ENCODE assay signal across 23 cellular contexts in the genomic region with DNA sequence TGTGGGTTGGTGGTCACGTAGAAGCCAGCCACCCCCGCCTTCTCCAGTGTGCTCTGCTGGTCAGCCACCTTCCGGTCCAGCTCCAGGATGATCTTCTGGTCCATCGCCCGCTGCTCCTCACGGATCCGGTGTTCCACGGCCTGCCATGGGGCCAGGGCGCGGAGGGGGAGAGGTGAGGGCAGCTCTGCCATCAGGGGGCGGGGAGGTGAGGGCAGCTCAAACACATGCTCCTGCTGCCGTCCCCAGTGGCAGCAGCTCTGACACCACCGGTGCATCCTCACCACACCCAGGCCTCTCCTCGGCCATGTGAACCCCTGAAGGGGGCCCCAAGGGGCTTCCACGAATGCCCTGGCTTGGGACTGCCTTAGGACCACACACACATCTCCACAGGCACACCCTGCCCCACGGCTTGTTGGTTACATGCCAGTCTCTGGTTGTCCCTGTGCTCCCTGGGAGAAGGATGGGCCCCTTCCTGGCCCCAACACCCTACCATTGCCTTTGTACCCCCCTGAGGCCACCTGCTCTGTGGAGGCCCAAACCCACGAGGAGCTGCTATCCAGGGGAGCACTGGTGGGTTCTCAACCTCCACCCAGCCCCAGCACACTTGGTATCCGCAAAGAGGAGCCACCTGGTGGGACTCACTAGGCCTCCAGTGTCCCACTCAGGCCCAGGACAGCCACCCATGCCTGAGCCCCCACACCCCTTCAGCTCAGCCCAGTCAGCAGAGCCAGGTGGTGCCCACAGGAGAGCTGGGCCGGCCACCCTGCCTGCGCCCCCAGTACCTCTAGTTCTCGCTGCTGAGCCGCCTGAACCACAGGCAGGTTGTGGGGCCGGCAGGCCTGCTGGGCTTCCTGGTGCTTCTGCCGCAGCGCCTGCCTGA. TPM values are rescaled to one million over a fixed set of nuclear protein-coding genes. Genes with fewer than 3 reads are reported as not detected.
DNase-seq lines count a peak whose midpoint lies in the region; ATAC-seq, FAIRE-seq and TF ChIP-seq lines count a peak whose summit lies in the region.
"Had no signal": no experiment of that assay in that cellular context is flagged by ENCODE, and none has a peak within 500 bp of the region (broad histone marks: within the 10 kb centered on the region; RNA-seq: fewer than 3 reads in every experiment).

No MANE protein-coding gene starts in this region.

- no peak for TF ChIP-seq POLR2A in GM12891 (IDR thresholded peaks at IDR 0.05; ENCODE audit: low read depth, low read length)

- H3K79me2 ChIP-seq in Loucy (ENCODE audit: insufficient read depth, low read length) = peaks cover 28% of the 10 kb centered on the region

- TF ChIP-seq CTCF in Loucy (conservative IDR thresholded peaks at IDR 0.05; ENCODE audit: low read length) = no peak

- no peak overlapping the region for H2AFZ ChIP-seq in Loucy (ENCODE audit: low read length)
- H2AFZ ChIP-seq: GM23248 had no signal

- H3F3A ChIP-seq in Loucy (ENCODE audit: low read depth) = no peaks in the 10 kb centered on the region

- no peaks in the 10 kb centered on the region for H3K9me3 Mint-ChIP-seq in activated T-cell treated with anti-CD3 and anti-CD28 coated beads, Interleukin-2, amount 50 U/mL, for 24 hours
- H3K9me3 Mint-ChIP-seq: activated naive CD8-positive, alpha-beta T cell treated with anti-CD3 and anti-CD28 coated beads, Interleukin-2, amount 50 U/mL, for 24 hours; CD8-positive, alpha-beta T cell had no signal

- no peaks in the 10 kb centered on the region for H3K36me3 ChIP-seq in Loucy (ENCODE audit: insufficient read depth, low read length)
- H3K36me3 ChIP-seq: breast epithelium, MG63, SJSA1 had no signal

- peak; percentile 27 for DNase-seq in activated T-cell treated with anti-CD3 and anti-CD28 coated beads, Interleukin-2, amount 50 U/mL, for 24 hours
- no peak for DNase-seq in activated T-cell treated with anti-CD3 and anti-CD28 coated beads for 4 hours
- peak; percentile 47 for DNase-seq in left lobe of liver (ENCODE audit: low spot score)
- peak; percentile 18 for DNase-seq in stimulated activated CD8-positive, alpha-beta memory T cell treated with anti-CD3 and anti-CD28 coated beads, Interleukin-4, amount 100 ng/mL, for 48 hours
- DNase-seq in NCI-H526 treated with DMSO at 0.1 percent for 48 hours (lab: John Stamatoyannopoulos, UW) = no peak
- DNase-seq in DMS 273 (lab: John Stamatoyannopoulos, UW; ENCODE audit: unreplicated experiment) = no peak
- DNase-seq in GM12891 (ENCODE audit: insufficient read length, low spot score) = no peak
- DNase-seq: activated CD4-positive, CD25-positive, alpha-beta regulatory T cell; activated naive CD8-positive, alpha-beta T cell treated with anti-CD3 and anti-CD28 coated beads, Interleukin-2, amount 50 U/mL, for 24 hours; DND-41; GM23248; MG63; NCI-H146; NCI-H2171 treated with DMSO at 0.1 percent for 48 hours; NCI-H774; OCI-M1 had no signal

- H3K9ac ChIP-seq in Loucy (ENCODE audit: low read depth, low read length, poor library complexity, severe bottlenecking) = no peak overlapping the region
- H3K9ac ChIP-seq: GM23248 had no signal

- H3K4me3 ChIP-seq in Loucy (ENCODE audit: low read length, poor library complexity, severe bottlenecking) = no peak overlapping the region
- H3K4me3 ChIP-seq: breast epithelium, GM23248, left lung, MG63, SJSA1, skin epidermis had no signal

- H3K36me3 Mint-ChIP-seq in activated T-cell treated with anti-CD3 and anti-CD28 coated beads, Interleukin-2, amount 50 U/mL, for 24 hours (ENCODE audit: low read depth) = peaks cover 7% of the 10 kb centered on the region

- peak overlapping the region; percentile 31 for H3K4me2 ChIP-seq in Loucy (ENCODE audit: low read depth, low read length, poor library complexity, severe bottlenecking)

- H3K4me1 Mint-ChIP-seq in activated T-cell treated with anti-CD3 and anti-CD28 coated beads, Interleukin-2, amount 50 U/mL, for 24 hours (ENCODE audit: low read depth) = peaks cover 33% of the 10 kb centered on the region

- FAIRE-seq in GM12891 (lab: Jason Lieb, UNC) = no peak
- FAIRE-seq: frontal cortex had no signal

- H4K20me1 ChIP-seq in Loucy (ENCODE audit: insufficient read depth, low read length, poor library complexity, severe bottlenecking) = peaks cover 2% of the 10 kb centered on the region

- no peaks in the 10 kb centered on the region for H3K9me3 ChIP-seq in Loucy (ENCODE audit: insufficient read depth, low read depth, low read length)
- H3K9me3 ChIP-seq: breast epithelium, left lung, MG63, SJSA1 had no signal

- no peak for ATAC-seq in left lobe of liver
- ATAC-seq: activated naive CD8-positive, alpha-beta T cell treated with anti-CD3 and anti-CD28 coated beads, Interleukin-2, amount 50 U/mL, for 24 hours; CD8-positive, alpha-beta T cell; left lung had no signal

- no peaks in the 10 kb centered on the region for H3K9me2 ChIP-seq in Loucy (replicated peaks; ENCODE audit: low read depth, low read length)

- no peaks in the 10 kb centered on the region for H3K27me3 Mint-ChIP-seq in activated T-cell treated with anti-CD3 and anti-CD28 coated beads, Interleukin-2, amount 50 U/mL, for 24 hours
- H3K27me3 Mint-ChIP-seq: activated naive CD8-positive, alpha-beta T cell treated with anti-CD3 and anti-CD28 coated beads, Interleukin-2, amount 50 U/mL, for 24 hours had no signal

- peaks cover 19% of the 10 kb centered on the region for H3K4me1 ChIP-seq in Loucy (ENCODE audit: insufficient read depth, low read length, poor library complexity, severe bottlenecking)

- H3K4me3 Mint-ChIP-seq in activated T-cell treated with anti-CD3 and anti-CD28 coated beads, Interleukin-2, amount 50 U/mL, for 24 hours = no peak overlapping the region
- H3K4me3 Mint-ChIP-seq: activated naive CD8-positive, alpha-beta T cell treated with anti-CD3 and anti-CD28 coated beads, Interleukin-2, amount 50 U/mL, for 24 hours; CD8-positive, alpha-beta T cell had no signal

- H3K27ac Mint-ChIP-seq in activated T-cell treated with anti-CD3 and anti-CD28 coated beads, Interleukin-2, amount 50 U/mL, for 24 hours = no peak overlapping the region
- H3K27ac Mint-ChIP-seq: activated naive CD8-positive, alpha-beta T cell treated with anti-CD3 and anti-CD28 coated beads, Interleukin-2, amount 50 U/mL, for 24 hours; CD8-positive, alpha-beta T cell had no signal

- no peaks in the 10 kb centered on the region for H3K27me3 ChIP-seq in Loucy (ENCODE audit: insufficient read depth, low read length, poor library complexity, severe bottlenecking)
- H3K27me3 ChIP-seq: breast epithelium, left lung, MG63, SJSA1 had no signal

TF ChIP-seq in GM12891, 5 proteins besides CTCF, POLR2A, EP300 and RAD21:
- TF ChIP-seq POU2F2 (IDR thresholded peaks at IDR 0.05; ENCODE audit: low read depth, low read length) (no peak), POLR2AphosphoS5 (IDR thresholded peaks at IDR 0.05; ENCODE audit: low read depth, low read length) (no peak), SPI1 (IDR thresholded peaks at IDR 0.05; ENCODE audit: low read depth, low read length) (no peak), TAF1 (IDR thresholded peaks at IDR 0.05; ENCODE audit: low read depth, low read length) (no peak), PAX5 (IDR thresholded peaks at IDR 0.05; ENCODE audit: insufficient read depth, low read length, severe bottlenecking) (no peak)

RNA-seq across cellular contexts. Expression of a gene that starts 4.3 kb away (rescaled TPM):
- 60.2 TPM for total RNA-seq in left lobe of liver
- 15.0 TPM for polyA plus RNA-seq in GM12891 (2012; ENCODE audit: low read depth, missing spikeins)

RNA-seq across cellular contexts. Expression of a gene that starts 47.5 kb away (rescaled TPM):
- 10.9 TPM for total RNA-seq in left lobe of liver
- 0.35 TPM for polyA plus RNA-seq in GM12891 (2012; ENCODE audit: low read depth, missing spikeins)
- total RNA-seq: GM23248 had no signal

Comparison
In these comparisons a context has a peak if more than half of its experiments do, and no peak if none do; other contexts are left out.
1. DNase-seq: peak in activated T-cell treated with anti-CD3 and anti-CD28 coated beads, Interleukin-2, amount 50 U/mL, for 24 hours (single experiment), left lobe of liver (single experiment) and stimulated activated CD8-positive, alpha-beta memory T cell treated with anti-CD3 and anti-CD28 coated beads, Interleukin-4, amount 100 ng/mL, for 48 hours (single experiment); none in activated T-cell treated with anti-CD3 and anti-CD28 coated beads for 4 hours (single experiment), NCI-H526 treated with DMSO at 0.1 percent for 48 hours (single experiment), DMS 273 (single experiment) and GM12891 (single experiment).